31 cellular contexts compared by ENCODE assay signal in the genomic region with DNA sequence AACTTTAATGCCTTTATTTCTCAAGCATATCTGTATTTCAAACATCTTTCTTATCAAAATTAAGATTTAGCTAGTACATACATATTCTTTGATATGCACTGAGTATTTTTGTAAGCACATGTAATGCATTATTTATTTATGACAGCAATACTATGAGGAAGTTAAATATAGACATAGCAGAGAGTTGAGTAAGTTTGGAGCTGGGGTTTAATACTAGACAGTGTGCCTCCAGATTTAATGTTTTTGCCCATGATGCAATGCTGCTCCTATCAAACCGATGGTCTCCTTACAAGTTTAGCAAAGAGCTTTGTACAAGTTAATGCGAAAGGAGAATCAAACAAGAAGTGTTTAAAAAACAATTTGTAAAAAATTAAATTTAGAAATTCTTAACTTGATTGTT.
"Had no signal": no experiment of that assay in that cellular context is flagged by ENCODE, and none has a peak within 500 bp of the region (broad histone marks: within the 10 kb centered on the region; RNA-seq: fewer than 3 reads in every experiment).

No MANE protein-coding gene starts in this region.

- H3K27me3 ChIP-seq: cardiac muscle cell, dorsolateral prefrontal cortex, foreskin keratinocyte, heart right ventricle, ovary, stomach, thyroid gland, upper lobe of left lung, vagina had no signal

- H3K4me1 ChIP-seq: foreskin keratinocyte, heart right ventricle, stomach, thyroid gland, upper lobe of left lung, vagina had no signal

- H3K9me3 Mint-ChIP-seq: activated naive CD4-positive, alpha-beta T cell treated with anti-CD3 and anti-CD28 coated beads, Interleukin-2, amount 10 ng/mL, durations not matched to agents 7 days and 5 days; activated T-helper 1 cell treated with anti-CD3 and anti-CD28 coated beads, Interleukin-12 subunit alpha, Interleukin-12 subunit beta, Interleukin-2, Interleukin-4 antibody, amounts not matched to agents 30 ng/mL and 10 ng/mL and 1 ng/mL, durations not matched to agents 14 hours and 24 hours and 36 hours; stimulated activated naive B cell treated with anti-CD40 and anti-IgM and Interleukin-4, amounts not matched to agents 10 μg/mL and 1 μg/mL and 100 μg/mL, for 72 hours had no signal

- DNase-seq: activated CD4-positive, alpha-beta T cell treated with anti-CD3 and anti-CD28 coated beads for 36 hours; activated CD4-positive, alpha-beta T cell treated with anti-CD3 and anti-CD28 coated beads, Interleukin-2, amount 50 U/mL, for 48 hours; activated CD4-positive, CD25-positive, alpha-beta regulatory T cell; activated CD8-positive, alpha-beta memory T cell treated with anti-CD3 and anti-CD28 coated beads, Interleukin-2, amount 50 U/mL, for 4 hours; activated effector memory CD4-positive, alpha-beta T cell treated with anti-CD3 and anti-CD28 coated beads, Interleukin-2, amount 50 U/mL, for 16 hours; activated naive CD4-positive, alpha-beta T cell treated with anti-CD3 and anti-CD28 coated beads, Interleukin-2, amount 10 ng/mL, durations not matched to agents 7 days and 5 days; activated T-cell treated with anti-CD3 and anti-CD28 coated beads, Interleukin-2, amount 50 U/mL, for 1 hour; anterior cingulate cortex; cerebellar nuclear complex; dorsolateral prefrontal cortex; effector memory CD4-positive, alpha-beta T cell; erythroblast; heart right ventricle; islet precursor cell; left cardiac atrium; left ventricle myocardium superior; naive B cell; ovary; small intestine; stimulated activated CD4-positive, alpha-beta T cell treated with anti-CD3 and anti-CD28 coated beads, Interleukin-1b, Interleukin-23, amount 100 ng/mL, for 48 hours; stimulated activated naive B cell treated with anti-CD40 and anti-IgM and Interleukin-4, amounts not matched to agents 10 μg/mL and 1 μg/mL and 100 μg/mL, for 72 hours; stomach; thyroid gland; upper lobe of left lung had no signal

- H3K27ac ChIP-seq: cardiac muscle cell, coronary artery, dorsolateral prefrontal cortex, foreskin keratinocyte, heart right ventricle, ovary, stomach, thyroid gland, upper lobe of left lung, vagina had no signal

- H3K27me3 Mint-ChIP-seq: activated CD4-positive, alpha-beta T cell treated with anti-CD3 and anti-CD28 coated beads for 36 hours; activated naive CD4-positive, alpha-beta T cell treated with anti-CD3 and anti-CD28 coated beads, Interleukin-2, amount 10 ng/mL, durations not matched to agents 7 days and 5 days; naive B cell; progenitor cell of endocrine pancreas; stimulated activated naive B cell treated with anti-CD40 and anti-IgM and Interleukin-4, amounts not matched to agents 10 μg/mL and 1 μg/mL and 100 μg/mL, for 72 hours had no signal

- H3K4me1 Mint-ChIP-seq: activated CD4-positive, alpha-beta T cell treated with anti-CD3 and anti-CD28 coated beads for 36 hours; activated naive CD4-positive, alpha-beta T cell treated with anti-CD3 and anti-CD28 coated beads, Interleukin-2, amount 10 ng/mL, durations not matched to agents 7 days and 5 days; naive B cell; stimulated activated naive B cell treated with anti-CD40 and anti-IgM and Interleukin-4, amounts not matched to agents 10 μg/mL and 1 μg/mL and 100 μg/mL, for 72 hours had no signal

- ATAC-seq: activated CD4-positive, alpha-beta T cell treated with anti-CD3 and anti-CD28 coated beads for 36 hours; foreskin keratinocyte; heart right ventricle; left cardiac atrium; left ventricle myocardium superior; sciatic nerve; stimulated activated naive B cell treated with anti-CD40 and anti-IgM and Interleukin-4, amounts not matched to agents 10 μg/mL and 1 μg/mL and 100 μg/mL, for 72 hours had no signal

- H3K36me3 ChIP-seq: cardiac muscle cell, heart right ventricle, ovary, stomach, thyroid gland, upper lobe of left lung, vagina had no signal

- H3K4me3 Mint-ChIP-seq: activated CD4-positive, alpha-beta T cell treated with anti-CD3 and anti-CD28 coated beads for 36 hours; activated naive CD4-positive, alpha-beta T cell treated with anti-CD3 and anti-CD28 coated beads, Interleukin-2, amount 10 ng/mL, durations not matched to agents 7 days and 5 days; activated T-helper 1 cell treated with anti-CD3 and anti-CD28 coated beads, Interleukin-12 subunit alpha, Interleukin-12 subunit beta, Interleukin-2, Interleukin-4 antibody, amounts not matched to agents 30 ng/mL and 10 ng/mL and 1 ng/mL, durations not matched to agents 14 hours and 24 hours and 36 hours; naive B cell; stimulated activated naive B cell treated with anti-CD40 and anti-IgM and Interleukin-4, amounts not matched to agents 10 μg/mL and 1 μg/mL and 100 μg/mL, for 72 hours had no signal

- H3K27ac Mint-ChIP-seq: activated CD4-positive, alpha-beta T cell treated with anti-CD3 and anti-CD28 coated beads for 36 hours; activated naive CD4-positive, alpha-beta T cell treated with anti-CD3 and anti-CD28 coated beads, Interleukin-2, amount 10 ng/mL, durations not matched to agents 7 days and 5 days; activated T-helper 1 cell treated with anti-CD3 and anti-CD28 coated beads, Interleukin-12 subunit alpha, Interleukin-12 subunit beta, Interleukin-2, Interleukin-4 antibody, amounts not matched to agents 30 ng/mL and 10 ng/mL and 1 ng/mL, durations not matched to agents 14 hours and 24 hours and 36 hours; naive B cell; progenitor cell of endocrine pancreas; stimulated activated naive B cell treated with anti-CD40 and anti-IgM and Interleukin-4, amounts not matched to agents 10 μg/mL and 1 μg/mL and 100 μg/mL, for 72 hours had no signal

- H3K36me3 Mint-ChIP-seq: activated naive CD4-positive, alpha-beta T cell treated with anti-CD3 and anti-CD28 coated beads, Interleukin-2, amount 10 ng/mL, durations not matched to agents 7 days and 5 days; naive B cell; stimulated activated naive B cell treated with anti-CD40 and anti-IgM and Interleukin-4, amounts not matched to agents 10 μg/mL and 1 μg/mL and 100 μg/mL, for 72 hours had no signal

- H3K9me3 ChIP-seq: ovary, stomach, thyroid gland, upper lobe of left lung, vagina had no signal

- H3K4me3 ChIP-seq: cardiac muscle cell, coronary artery, dorsolateral prefrontal cortex, heart right ventricle, ovary, stomach, thyroid gland, upper lobe of left lung, vagina had no signal
